In the genomic region with DNA sequence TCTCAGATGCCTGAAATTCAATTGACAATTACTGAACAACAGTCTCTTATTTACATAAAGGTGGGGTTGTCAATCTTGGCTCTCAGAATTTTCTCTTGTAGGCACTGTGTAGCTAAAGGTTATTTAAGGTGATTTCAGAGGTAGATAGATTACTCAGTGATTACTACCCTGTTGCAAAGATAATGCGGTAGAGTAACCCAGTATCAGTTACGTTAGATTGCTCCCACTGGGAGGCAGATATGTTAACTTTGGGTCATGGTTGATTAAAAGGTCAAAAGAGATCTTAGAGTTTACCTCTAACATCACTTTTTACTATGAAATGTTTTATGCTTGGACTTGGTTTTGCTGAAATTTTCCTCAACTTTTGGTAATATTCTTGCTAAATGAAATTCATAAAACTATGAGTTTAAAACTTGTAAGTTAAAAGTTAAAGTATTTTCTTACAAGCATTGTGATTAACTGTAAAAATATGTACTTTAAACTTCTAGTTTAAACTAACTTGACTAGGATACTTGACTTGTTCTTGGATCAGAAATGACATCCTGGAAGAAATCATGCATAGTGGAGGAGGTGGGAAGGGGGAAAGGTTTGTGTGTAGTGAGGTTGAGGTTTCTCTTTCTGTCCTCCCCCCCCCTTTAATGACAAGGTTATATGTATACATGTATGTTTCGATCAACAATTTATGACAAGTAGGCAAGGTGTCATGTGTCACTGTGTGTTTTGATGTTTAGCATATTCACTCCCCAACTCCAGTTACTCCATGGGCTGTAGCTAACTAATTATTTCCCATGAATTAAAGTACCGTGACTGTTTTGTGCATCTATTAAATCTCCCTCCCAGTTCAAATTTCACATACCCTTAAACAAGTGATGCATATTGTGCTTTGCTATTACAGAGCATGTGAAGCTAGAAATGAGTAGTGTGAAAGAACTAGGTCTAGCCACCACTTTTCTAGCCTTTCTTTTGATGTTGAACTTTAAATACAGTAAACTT, we compare ENCODE assay signal across 9 cellular contexts. TPM values are rescaled to one million over a fixed set of nuclear protein-coding genes. Genes with fewer than 3 reads are reported as not detected.
DNase-seq lines count a peak whose midpoint lies in the region; TF ChIP-seq lines count a peak whose summit lies in the region.
"Had no signal": no experiment of that assay in that cellular context is flagged by ENCODE, and none has a peak within 500 bp of the region (broad histone marks: within the 10 kb centered on the region; RNA-seq: fewer than 3 reads in every experiment).

No MANE protein-coding gene starts in this region.

- TF ChIP-seq RAD21 in SK-N-SH (IDR thresholded peaks at IDR 0.05; ENCODE audit: low read length), result no peak

- peak overlapping the region; percentile 80 for H3K4me2 ChIP-seq in SK-N-SH

- peaks cover 74% of the 10 kb centered on the region for H3K79me2 ChIP-seq in SK-N-SH (ENCODE audit: insufficient read depth)

- peak overlapping the region; percentile 99 to 100 for H3K27ac ChIP-seq in right atrium auricular region
- H3K27ac ChIP-seq in SK-N-SH (ENCODE audit: low read depth in 2 of 2, low read length in 1 of 2), result peak overlapping the region; percentile 55 to 100
- peak overlapping the region; percentile 100 for H3K27ac ChIP-seq in vagina

- no peak for TF ChIP-seq EP300 in SK-N-SH (IDR thresholded peaks at IDR 0.05; ENCODE audit: borderline replicate concordance in 1 of 2, low read depth in 1 of 2, low read length in 1 of 2)

- 38% methylated on average over 4 of the region's 4 CpGs for WGBS in SK-N-SH (ENCODE audit: low lambda C conversion rate)

- no peaks in the 10 kb centered on the region for H3K36me3 ChIP-seq in right atrium auricular region
- H3K36me3 ChIP-seq in SK-N-SH (replicated peaks in 1 of 2; ENCODE audit: control insufficient read depth in 1 of 2, insufficient read depth in 2 of 2, low read length in 1 of 2), result peaks cover 0 to 5% of the 10 kb centered on the region in 2 experiments
- H3K36me3 ChIP-seq in vagina, result no peaks in the 10 kb centered on the region

- CTCF ChIA-PET in SK-N-SH (lab: Yijun Ruan, JAX), result interaction anchor here (1.4 to 4.3 kb wide), 2 partner anchors 50 to 63 kb away, joined by 3 to 21 read pairs; no protein-coding TSS in a partner anchor

- intact Hi-C loops in cardiac septum (cut with DNase I) (loop anchor here (5.0 kb wide), 1 partner anchor 111 kb away; no protein-coding TSS in a partner anchor), vagina (cut with DNase I) (loop anchor here (10.0 kb wide), 2 partner anchors 49 to 109 kb away; no protein-coding TSS in a partner anchor)

- no peak for DNase-seq in right atrium auricular region (ENCODE audit: low spot score)
- no peak for DNase-seq in cardiac septum (ENCODE audit: low spot score)
- no peak for DNase-seq in SK-N-SH
- DNase-seq in iris pigment epithelial cell (ENCODE audit: low read depth), result peak; percentile 47
- DNase-seq in vagina (ENCODE audit: extremely low spot score in 2 of 2), result no peak
- DNase-seq in GF-D8 (lab: John Stamatoyannopoulos, UW), result no peak
- DNase-seq in hepatic stellate cell (ENCODE audit: low spot score), result no peak
- DNase-seq in activated CD4-positive, alpha-beta T cell treated with anti-CD3 and anti-CD28 coated beads, Interleukin-2, amount 50 U/mL, for 1 hour, result no peak

- no peaks in the 10 kb centered on the region for H3K9me2 ChIP-seq in SK-N-SH

- H3K4me3 ChIP-seq in right atrium auricular region (peak overlapping the region; percentile 88 to 94), SK-N-SH (ENCODE audit: low read depth in 2 of 2, low read length in 1 of 2) (peak overlapping the region; percentile 70 to 97; a peak in 3 of 4 replicates), vagina (peak overlapping the region; percentile 83 to 98)
- H3K4me3 ChIP-seq: lung had no signal

- peaks cover 46% of the 10 kb centered on the region for H4K20me1 ChIP-seq in SK-N-SH (ENCODE audit: insufficient read depth)

- H3K27me3 ChIP-seq in right atrium auricular region, result no peaks in the 10 kb centered on the region
- H3K27me3 ChIP-seq in SK-N-SH (ENCODE audit: insufficient read depth), result no peaks in the 10 kb centered on the region
- no peaks in the 10 kb centered on the region for H3K27me3 ChIP-seq in vagina

- TF ChIP-seq CTCF in right atrium auricular region (IDR thresholded peaks at IDR 0.05) (no peak), SK-N-SH (IDR thresholded peaks at IDR 0.05) (peak; percentile 17; the same call in 1 of the 2 replicates), vagina (IDR thresholded peaks at IDR 0.05) (no peak)

- peak overlapping the region; percentile 76 for H3K9ac ChIP-seq in SK-N-SH

- H3K4me1 ChIP-seq in right atrium auricular region (peaks cover 0 to 50% of the 10 kb centered on the region in 2 donors), SK-N-SH (ENCODE audit: control insufficient read depth in 1 of 2, insufficient read depth in 2 of 2, low read depth in 1 of 2, low read length in 1 of 2) (peaks cover 44 to 50% of the 10 kb centered on the region in 2 experiments), vagina (peaks cover 56% of the 10 kb centered on the region)

- POLR2A ChIA-PET in SK-N-SH (lab: Yijun Ruan, JAX), result no interaction called here

- H3F3A ChIP-seq in SK-N-SH (replicated peaks; ENCODE audit: insufficient read depth), result peaks cover 18% of the 10 kb centered on the region

- no peak for TF ChIP-seq POLR2A in vagina (IDR thresholded peaks at IDR 0.05)

- H2AFZ ChIP-seq in SK-N-SH (ENCODE audit: low read depth), result no peak overlapping the region

- no peaks in the 10 kb centered on the region for H3K9me3 ChIP-seq in right atrium auricular region
- no peaks in the 10 kb centered on the region for H3K9me3 ChIP-seq in SK-N-SH
- no peaks in the 10 kb centered on the region for H3K9me3 ChIP-seq in vagina

TF ChIP-seq in SK-N-SH, 30 proteins besides CTCF, POLR2A, EP300 and RAD21:
- 0 out of 2 replicates have a peak, but pooled peaks have one; percentile 14 for TF ChIP-seq TCF12 (IDR thresholded peaks at IDR 0.05)
- no peak for TF ChIP-seq EZH2phosphoT487 (IDR thresholded peaks at IDR 0.05; ENCODE audit: borderline replicate concordance, low read depth)
- TF ChIP-seq, protein P1, sequence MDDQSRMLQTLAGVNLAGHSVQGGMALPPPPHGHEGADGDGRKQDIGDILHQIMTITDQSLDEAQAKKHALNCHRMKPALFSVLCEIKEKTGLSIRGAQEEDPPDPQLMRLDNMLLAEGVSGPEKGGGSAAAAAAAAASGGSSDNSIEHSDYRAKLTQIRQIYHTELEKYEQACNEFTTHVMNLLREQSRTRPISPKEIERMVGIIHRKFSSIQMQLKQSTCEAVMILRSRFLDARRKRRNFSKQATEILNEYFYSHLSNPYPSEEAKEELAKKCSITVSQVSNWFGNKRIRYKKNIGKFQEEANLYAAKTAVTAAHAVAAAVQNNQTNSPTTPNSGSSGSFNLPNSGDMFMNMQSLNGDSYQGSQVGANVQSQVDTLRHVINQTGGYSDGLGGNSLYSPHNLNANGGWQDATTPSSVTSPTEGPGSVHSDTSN (IDR thresholded peaks at IDR 0.05), result 0 out of 2 replicates have a peak, but pooled peaks have one; percentile 30
- no peak for TF ChIP-seq GATA2 (CRISPR knock-in tag; IDR thresholded peaks at IDR 0.05)
- TF ChIP-seq, protein P2, sequence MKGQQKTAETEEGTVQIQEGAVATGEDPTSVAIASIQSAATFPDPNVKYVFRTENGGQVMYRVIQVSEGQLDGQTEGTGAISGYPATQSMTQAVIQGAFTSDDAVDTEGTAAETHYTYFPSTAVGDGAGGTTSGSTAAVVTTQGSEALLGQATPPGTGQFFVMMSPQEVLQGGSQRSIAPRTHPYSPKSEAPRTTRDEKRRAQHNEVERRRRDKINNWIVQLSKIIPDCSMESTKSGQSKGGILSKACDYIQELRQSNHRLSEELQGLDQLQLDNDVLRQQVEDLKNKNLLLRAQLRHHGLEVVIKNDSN (IDR thresholded peaks at IDR 0.05; ENCODE audit: borderline replicate concordance, low read depth), result no peak
- peak; percentile 22; the same call in 1 of the 2 replicates for TF ChIP-seq FOSL2 (IDR thresholded peaks at IDR 0.05; ENCODE audit: borderline replicate concordance, low read depth)
- TF ChIP-seq GABPA (IDR thresholded peaks at IDR 0.05; ENCODE audit: low read depth), result no peak
- TF ChIP-seq, protein P3, sequence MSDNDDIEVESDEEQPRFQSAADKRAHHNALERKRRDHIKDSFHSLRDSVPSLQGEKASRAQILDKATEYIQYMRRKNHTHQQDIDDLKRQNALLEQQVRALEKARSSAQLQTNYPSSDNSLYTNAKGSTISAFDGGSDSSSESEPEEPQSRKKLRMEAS (IDR thresholded peaks at IDR 0.05; ENCODE audit: low read depth), result no peak
- TF ChIP-seq POLR2AphosphoS5 (IDR thresholded peaks at IDR 0.05; ENCODE audit: low read depth, low read length), result no peak
- TF ChIP-seq SIN3A (IDR thresholded peaks at IDR 0.05; ENCODE audit: borderline replicate concordance, low read depth, low read length), result no peak

RNA-seq across cellular contexts. Expression of a gene that starts 2.9 kb away (rescaled TPM):
- total RNA-seq in right atrium auricular region (100 to 1,000 TPM; 154 to 159 TPM), cardiac septum (104 TPM), vagina (217 TPM)
- polyA plus RNA-seq in SK-N-SH (2012; rRNA removed), result 90.4 and 101 TPM in 2 replicates
- polyA plus RNA-seq in SK-N-SH (2012; cell fraction: cytosol; rRNA removed), result 123 and 125 TPM in 2 replicates
- 56.1 and 106 TPM in 2 replicates for polyA plus RNA-seq in SK-N-SH (2012; cell fraction: nucleus; rRNA removed)
